Comparison of ENCODE assay signal across 7 cellular contexts in genomic region chr4:7964890-7965662, GRCh38. TPM values are rescaled to one million over a fixed set of nuclear protein-coding genes. Genes with fewer than 3 reads are reported as not detected.
DNase-seq lines count a peak whose midpoint lies in the region; ATAC-seq and TF ChIP-seq lines count a peak whose summit lies in the region.

No MANE protein-coding gene starts in this region.

- no peaks in the 10 kb centered on the region for H4K20me1 ChIP-seq in neural progenitor cell (ENCODE audit: low read depth)

- H3F3A ChIP-seq in neural progenitor cell (ENCODE audit: low read depth), result no peaks in the 10 kb centered on the region

- H3K36me3 Mint-ChIP-seq in neural progenitor cell, result no peaks in the 10 kb centered on the region

- no peak overlapping the region for H3K27ac ChIP-seq in right cardiac atrium (ENCODE audit: low read length)
- no peak overlapping the region for H3K27ac ChIP-seq in neural progenitor cell

- no peaks in the 10 kb centered on the region for H3K79me2 ChIP-seq in neural progenitor cell (ENCODE audit: low read depth)

- no peak overlapping the region for H3K4me2 ChIP-seq in neural progenitor cell

- no peak overlapping the region for H3K9ac ChIP-seq in neural progenitor cell

- intact Hi-C loops in right cardiac atrium (cut with DNase I), result no loop called here

- 68% methylated on average over 23 of the region's 23 CpGs for WGBS in right cardiac atrium

- no peaks in the 10 kb centered on the region for H3K27me3 ChIP-seq in right cardiac atrium (ENCODE audit: control insufficient read depth, insufficient read depth)
- no peaks in the 10 kb centered on the region for H3K27me3 ChIP-seq in neural progenitor cell

- H3K4me3 ChIP-seq in right cardiac atrium (ENCODE audit: low read length), result no peak overlapping the region
- no peak overlapping the region for H3K4me3 ChIP-seq in neural progenitor cell

- DNase-seq in KBM-7 (peak; percentile 9), activated T-helper 1 cell treated with Interleukin-2 at 50 U/mL for 16 hours (ENCODE audit: low read depth) (peak; percentile 31), right cardiac atrium (peak; percentile 70 to 75 (median 75)), neural progenitor cell (ENCODE audit: low spot score) (no peak), activated gamma-delta T cell (lab: John Stamatoyannopoulos, UW) (no peak)
- DNase-seq in stimulated activated naive CD4-positive, alpha-beta T cell treated with Interleukin-2 at 50 U/mL for 16 hours (lab: John Stamatoyannopoulos, UW), result peak; percentile 52

- H3K9me3 ChIP-seq in right cardiac atrium (ENCODE audit: control insufficient read depth, low read length) (no peaks in the 10 kb centered on the region), neural progenitor cell (ENCODE audit: low read depth) (no peaks in the 10 kb centered on the region)

- H3K4me1 ChIP-seq in right cardiac atrium (ENCODE audit: control insufficient read depth, insufficient read depth, low read length), result peaks cover 11% of the 10 kb centered on the region
- H3K4me1 ChIP-seq in neural progenitor cell, result peaks cover 2% of the 10 kb centered on the region

- H3K36me3 ChIP-seq in neural progenitor cell, result no peaks in the 10 kb centered on the region

- no peak for TF ChIP-seq CTCF in neural progenitor cell (IDR thresholded peaks at IDR 0.05)

- H3K9me3 Mint-ChIP-seq in neural progenitor cell, result no peaks in the 10 kb centered on the region

- no peak overlapping the region for H2AFZ ChIP-seq in neural progenitor cell (replicated peaks)

- peaks cover 33% of the 10 kb centered on the region for H3K4me1 Mint-ChIP-seq in neural progenitor cell

- H3K4me3 Mint-ChIP-seq in neural progenitor cell, result no peak overlapping the region

- no peaks in the 10 kb centered on the region for H3K27me3 Mint-ChIP-seq in neural progenitor cell (ENCODE audit: insufficient read depth, low read depth)

- H3K27ac Mint-ChIP-seq in neural progenitor cell, result no peak overlapping the region

- ATAC-seq in right cardiac atrium (no peak), GM19452 (IDR thresholded peaks at IDR 0.05; ENCODE audit: unreplicated experiment) (no peak)

- in situ Hi-C loops in KBM-7 (cut with MboI; ENCODE audit: low pct_unique_long_range_greater_than_20kb, low sequenced_read_pairs), result no loop called here

RNA-seq across cellular contexts. Expression of gene AFAP1, which starts 25.4 kb away (rescaled TPM):
- total RNA-seq in right cardiac atrium, result 10 to 100 TPM; 21.9 to 43.6 (median 26.7) TPM
- polyA plus RNA-seq in right cardiac atrium, result 7.8 TPM
- total RNA-seq in neural progenitor cell (ENCODE audit: low replicate concordance), result 6.7 and 8.2 TPM in 2 replicates

Comparison
In these comparisons a context has a peak if more than half of its experiments do, and no peak if none do; other contexts are left out.
1. DNase-seq: peak in KBM-7 (single experiment), activated T-helper 1 cell treated with Interleukin-2 at 50 U/mL for 16 hours (single experiment), right cardiac atrium (3 of 3) and stimulated activated naive CD4-positive, alpha-beta T cell treated with Interleukin-2 at 50 U/mL for 16 hours (single experiment); none in neural progenitor cell (single experiment) and activated gamma-delta T cell (single experiment).